Comparison of ENCODE assay signal across 8 cellular contexts in genomic region chr11:57656936-57657289, GRCh38. TPM values are rescaled to one million over a fixed set of nuclear protein-coding genes. Genes with fewer than 3 reads are reported as not detected.
DNase-seq lines count a peak whose midpoint lies in the region; ATAC-seq and TF ChIP-seq lines count a peak whose summit lies in the region.

No MANE protein-coding gene starts in this region.

- TF ChIP-seq CTCF in body of pancreas (IDR thresholded peaks at IDR 0.05) (no peak), lung (IDR thresholded peaks at IDR 0.05; ENCODE audit: control extremely low read depth, extremely low read depth) (no peak), type B pancreatic cell (conservative IDR thresholded peaks at IDR 0.05) (no peak)

- H3K4me1 Mint-ChIP-seq in activated naive CD4-positive, alpha-beta T cell treated with anti-CD3 and anti-CD28 coated beads, Interleukin-2, amount 10 ng/mL, durations not matched to agents 7 days and 5 days: peaks cover 53% of the 10 kb centered on the region
- H3K4me1 Mint-ChIP-seq in type B pancreatic cell (ENCODE audit: unreplicated experiment): peaks cover 25% of the 10 kb centered on the region

- no peaks in the 10 kb centered on the region for H3K9me3 Mint-ChIP-seq in activated naive CD4-positive, alpha-beta T cell treated with anti-CD3 and anti-CD28 coated beads, Interleukin-2, amount 10 ng/mL, durations not matched to agents 7 days and 5 days
- H3K9me3 Mint-ChIP-seq in type B pancreatic cell: no peaks in the 10 kb centered on the region

- no peaks in the 10 kb centered on the region for H3K27me3 ChIP-seq in body of pancreas
- H3K27me3 ChIP-seq in lung (ENCODE audit: control insufficient read depth, insufficient read depth): no peaks in the 10 kb centered on the region

- peak overlapping the region; percentile 93 for H3K4me3 Mint-ChIP-seq in activated naive CD4-positive, alpha-beta T cell treated with anti-CD3 and anti-CD28 coated beads, Interleukin-2, amount 10 ng/mL, durations not matched to agents 7 days and 5 days
- H3K4me3 Mint-ChIP-seq in type B pancreatic cell: peak overlapping the region; percentile 99

- DNase-seq in activated naive CD4-positive, alpha-beta T cell treated with anti-CD3 and anti-CD28 coated beads, Interleukin-2, amount 10 ng/mL, durations not matched to agents 7 days and 5 days: no peak
- DNase-seq in activated naive CD4-positive, alpha-beta T cell treated with Interleukin-2 at 50 U/mL for 16 hours: no peak
- no peak for DNase-seq in body of pancreas
- DNase-seq in lung (ENCODE audit: low spot score): no peak
- DNase-seq in type B pancreatic cell (ENCODE audit: extremely low spot score, unreplicated experiment): no peak
- DNase-seq in NCI-H69 (lab: John Stamatoyannopoulos, UW): no peak
- no peak for DNase-seq in stimulated activated CD4-positive, alpha-beta T cell treated with anti-CD3 and anti-CD28 coated beads, Interleukin-4, amount 100 ng/mL, for 4 hours
- no peak for DNase-seq in iPS-NIHi7 (ENCODE audit: extremely low spot score)

- H3K4me1 ChIP-seq in body of pancreas (peaks cover 22% of the 10 kb centered on the region), lung (ENCODE audit: control insufficient read depth in 2 of 2, insufficient read depth in 2 of 2, low read length in 2 of 2) (peaks cover 0 to 2% of the 10 kb centered on the region in 2 donors)

- no peak overlapping the region for H3K4me3 ChIP-seq in body of pancreas
- peak overlapping the region; percentile 36 for H3K4me3 ChIP-seq in lung

- no peaks in the 10 kb centered on the region for H3K27me3 Mint-ChIP-seq in activated naive CD4-positive, alpha-beta T cell treated with anti-CD3 and anti-CD28 coated beads, Interleukin-2, amount 10 ng/mL, durations not matched to agents 7 days and 5 days
- H3K27me3 Mint-ChIP-seq in type B pancreatic cell: peaks cover 5% of the 10 kb centered on the region

- 12 to 18% methylated on average over 4 of the region's 4 CpGs for WGBS in body of pancreas, 2 donors
- WGBS in lung, 2 donors: 13 to 16% methylated on average over 4 of the region's 4 CpGs

- no peaks in the 10 kb centered on the region for H3K9me3 ChIP-seq in body of pancreas
- no peaks in the 10 kb centered on the region for H3K9me3 ChIP-seq in lung (ENCODE audit: control insufficient read depth in 2 of 2, insufficient read depth in 1 of 2, low read length in 1 of 2)

- H3K27ac ChIP-seq in body of pancreas: peak overlapping the region; percentile 74 to 93 (median 90)
- peak overlapping the region; percentile 82 to 92 for H3K27ac ChIP-seq in lung (ENCODE audit: low read depth in 1 of 2, low read length in 1 of 2)

- H3K27ac Mint-ChIP-seq in activated naive CD4-positive, alpha-beta T cell treated with anti-CD3 and anti-CD28 coated beads, Interleukin-2, amount 10 ng/mL, durations not matched to agents 7 days and 5 days: peak overlapping the region; percentile 89
- peak overlapping the region; percentile 92 for H3K27ac Mint-ChIP-seq in type B pancreatic cell

- peaks cover 5 to 11% of the 10 kb centered on the region in 2 donors for H3K36me3 ChIP-seq in body of pancreas (replicated peaks in 1 of 2; ENCODE audit: insufficient read depth in 1 of 2, low read depth in 2 of 2)
- peaks cover 11 to 13% of the 10 kb centered on the region in 2 donors for H3K36me3 ChIP-seq in lung (ENCODE audit: control insufficient read depth in 2 of 2, insufficient read depth in 2 of 2, low read length in 2 of 2)

- no peak for TF ChIP-seq POLR2A in body of pancreas (IDR thresholded peaks at IDR 0.05)

- intact Hi-C loops in body of pancreas (cut with DNase I): no loop called here

- CTCF ChIA-PET in activated naive CD4-positive, alpha-beta T cell treated with anti-CD3 and anti-CD28 coated beads, Interleukin-2, amount 10 ng/mL, durations not matched to agents 7 days and 5 days (lab: Charles Lee): interaction anchor here (0.6 to 2.3 kb wide), 5 partner anchors 12 to 143 kb away, joined by 3 to 6 read pairs (median 3); partner anchors contain the start of gene UBE2L6

- H3K36me3 Mint-ChIP-seq in activated naive CD4-positive, alpha-beta T cell treated with anti-CD3 and anti-CD28 coated beads, Interleukin-2, amount 10 ng/mL, durations not matched to agents 7 days and 5 days: peaks cover 27% of the 10 kb centered on the region
- H3K36me3 Mint-ChIP-seq in type B pancreatic cell: peaks cover 3% of the 10 kb centered on the region

- no peak for ATAC-seq in body of pancreas
- no peak for ATAC-seq in lung (ENCODE audit: insufficient read depth, low FRiP score)

RNA-seq across cellular contexts. Expression of gene CLP1, which starts 0.6 kb away (rescaled TPM):
- 1 to 10 TPM; 3.3 to 7.3 TPM for total RNA-seq in body of pancreas
- total RNA-seq in lung: 10 to 100 TPM in 1 of 2 donors, 1 to 10 TPM in 1; 6.5 to 12.4 TPM
- 10 to 100 TPM in 1 of 2 donors, 1 to 10 TPM in 1; 6.9 to 16.6 TPM for polyA plus RNA-seq in lung
- total RNA-seq in type B pancreatic cell (ENCODE audit: low replicate concordance): 16.9 and 20.7 TPM in 2 replicates

RNA-seq across cellular contexts. Expression of gene YPEL4, which starts 7.2 kb away (rescaled TPM):
- under 1 TPM in 1 of 2 donors, not detected in 1; 0.26 TPM for total RNA-seq in body of pancreas
- total RNA-seq in lung: 1 to 10 TPM; 1.3 to 1.5 TPM
- polyA plus RNA-seq in lung: 1 to 10 TPM in 1 of 2 donors, under 1 TPM in 1; 0.71 to 3.1 TPM
- 0.38 and 0.48 TPM in 2 replicates for total RNA-seq in type B pancreatic cell (ENCODE audit: low replicate concordance)

RNA-seq across cellular contexts. Expression of gene ZDHHC5, which starts 11.0 kb away (rescaled TPM):
- 10 to 100 TPM; 17.6 to 48.5 TPM for total RNA-seq in body of pancreas
- total RNA-seq in lung: 10 to 100 TPM; 37.5 to 63.2 TPM
- 10 to 100 TPM; 28.7 to 48.4 TPM for polyA plus RNA-seq in lung
- total RNA-seq in type B pancreatic cell (ENCODE audit: low replicate concordance): 56.7 and 80.6 TPM in 2 replicates

RNA-seq across cellular contexts. Expression of gene MED19, which starts 55.1 kb away (rescaled TPM):
- total RNA-seq in body of pancreas (10 to 100 TPM; 15.5 to 17.4 TPM), lung (10 to 100 TPM; 12.0 to 14.9 TPM), type B pancreatic cell (ENCODE audit: low replicate concordance) (17.9 and 21.5 TPM in 2 replicates)
- 10 to 100 TPM in 1 of 2 donors, 1 to 10 TPM in 1; 8.7 to 15.1 TPM for polyA plus RNA-seq in lung

RNA-seq across cellular contexts. Expression of gene TMX2, which starts 55.5 kb away (rescaled TPM):
- total RNA-seq in body of pancreas (10 to 100 TPM; 32.9 to 46.8 TPM), lung (10 to 100 TPM; 55.1 to 71.8 TPM), type B pancreatic cell (ENCODE audit: low replicate concordance) (84.4 and 87.4 TPM in 2 replicates)
- polyA plus RNA-seq in lung: 10 to 100 TPM; 51.7 to 89.6 TPM
